Comparison of ENCODE assay signal across 1 cellular context in genomic region chr17:73264448-73264847, GRCh38. TPM values are rescaled to one million over a fixed set of nuclear protein-coding genes. Genes with fewer than 3 reads are reported as not detected.
"Had no signal": no experiment of that assay in that cellular context is flagged by ENCODE, and none has a peak within 500 bp of the region (broad histone marks: within the 10 kb centered on the region; RNA-seq: fewer than 3 reads in every experiment).

No MANE protein-coding gene starts in this region.

RNA-seq across cellular contexts. Expression of gene CPSF4L, which starts 2.8 kb away (rescaled TPM):
- total RNA-seq: GM12878 had no signal
- polyA plus RNA-seq: GM12878 had no signal
